ENCODE assay signal across 18 cellular contexts in the genomic region with DNA sequence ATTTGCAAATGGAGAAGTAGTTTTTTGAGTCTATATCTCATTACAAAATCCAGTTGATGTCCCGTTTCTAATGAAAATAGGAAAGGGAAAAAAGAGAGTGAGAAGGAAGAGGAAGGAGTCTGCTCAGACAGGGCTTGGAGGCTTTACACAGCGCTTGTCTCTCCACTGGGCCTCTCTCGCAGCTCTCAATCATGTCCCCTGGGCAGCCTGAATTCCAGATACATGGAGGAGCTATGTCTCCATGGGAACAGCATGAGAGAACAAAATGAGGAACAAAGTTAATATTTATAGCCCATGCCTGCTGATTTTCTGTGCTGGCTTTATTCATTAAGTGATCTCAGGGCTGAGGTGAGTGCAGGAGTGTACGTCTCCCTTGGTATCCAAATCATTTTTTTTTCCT. TPM values are rescaled to one million over a fixed set of nuclear protein-coding genes. Genes with fewer than 3 reads are reported as not detected.
DNase-seq lines count a peak whose midpoint lies in the region; ATAC-seq and TF ChIP-seq lines count a peak whose summit lies in the region.
"Had no signal": no experiment of that assay in that cellular context is flagged by ENCODE, and none has a peak within 500 bp of the region (broad histone marks: within the 10 kb centered on the region; RNA-seq: fewer than 3 reads in every experiment).

No MANE protein-coding gene starts in this region.

- no peaks in the 10 kb centered on the region for H3K27me3 Mint-ChIP-seq in type B pancreatic cell

- no peaks in the 10 kb centered on the region for H3K36me3 ChIP-seq in right atrium auricular region
- H3K36me3 ChIP-seq: ascending aorta, sigmoid colon had no signal

- no peak overlapping the region for H3K4me3 ChIP-seq in right atrium auricular region
- H3K4me3 ChIP-seq: ascending aorta, sigmoid colon, SK-N-MC had no signal

- H3K4me1 Mint-ChIP-seq in type B pancreatic cell (ENCODE audit: unreplicated experiment) = peaks cover 6% of the 10 kb centered on the region
- H3K4me1 Mint-ChIP-seq: immature natural killer cell had no signal

- ATAC-seq in Right ventricle myocardium superior (ENCODE audit: poor library complexity) = peak; percentile 81
- ATAC-seq in GM18520 (IDR thresholded peaks at IDR 0.05; ENCODE audit: unreplicated experiment) = no peak
- ATAC-seq: PC-3 had no signal

- TF ChIP-seq CTCF in right atrium auricular region (IDR thresholded peaks at IDR 0.05) (no peak), type B pancreatic cell (conservative IDR thresholded peaks at IDR 0.05) (no peak)

- H3K27ac Mint-ChIP-seq in type B pancreatic cell = no peak overlapping the region
- H3K27ac Mint-ChIP-seq: immature natural killer cell had no signal

- H3K4me3 Mint-ChIP-seq in type B pancreatic cell = no peak overlapping the region
- H3K4me3 Mint-ChIP-seq: immature natural killer cell had no signal

- H3K9me3 Mint-ChIP-seq in type B pancreatic cell = no peaks in the 10 kb centered on the region
- H3K9me3 Mint-ChIP-seq: immature natural killer cell had no signal

- no peaks in the 10 kb centered on the region for H3K9me3 ChIP-seq in right atrium auricular region
- H3K9me3 ChIP-seq: ascending aorta, sigmoid colon had no signal

- DNase-seq in Right ventricle myocardium superior = no peak
- no peak for DNase-seq in right atrium auricular region (ENCODE audit: low spot score)
- DNase-seq in medulla oblongata (ENCODE audit: extremely low spot score) = peak; percentile 47
- no peak for DNase-seq in type B pancreatic cell (ENCODE audit: extremely low spot score, unreplicated experiment)
- no peak for DNase-seq in cortex of kidney (lab: John Stamatoyannopoulos, UW)
- DNase-seq in activated CD4-positive, alpha-beta T cell treated with anti-CD3 and anti-CD28 coated beads for 48 hours = no peak
- DNase-seq: activated CD4-positive, alpha-beta T cell treated with anti-CD3 and anti-CD28 coated beads for 4 hours; activated naive CD4-positive, alpha-beta T cell treated with Interleukin-2 at 50 U/mL for 16 hours; immature natural killer cell; NCI-H1694; NCI-H446 treated with DMSO at 0.1 percent for 48 hours; PC-3; sigmoid colon; T1000 had no signal

- no peaks in the 10 kb centered on the region for H3K36me3 Mint-ChIP-seq in type B pancreatic cell
- H3K36me3 Mint-ChIP-seq: immature natural killer cell had no signal

- intact Hi-C loops in Right ventricle myocardium superior (cut with DNase I) = no loop called here

- peaks cover 0 to 10% of the 10 kb centered on the region in 2 donors for H3K4me1 ChIP-seq in right atrium auricular region
- H3K4me1 ChIP-seq: ascending aorta had no signal

- H3K27ac ChIP-seq in right atrium auricular region (no peak overlapping the region), cingulate gyrus (ENCODE audit: low read depth, low read length) (peak overlapping the region; percentile 92)
- H3K27ac ChIP-seq: ascending aorta, sigmoid colon, SK-N-MC had no signal

- H3K27me3 ChIP-seq in right atrium auricular region = no peaks in the 10 kb centered on the region
- H3K27me3 ChIP-seq: ascending aorta, sigmoid colon had no signal

RNA-seq across cellular contexts. Expression of gene BCLAF1, which starts 35.3 kb away (rescaled TPM):
- total RNA-seq in Right ventricle myocardium superior (59.5 TPM), right atrium auricular region (10 to 100 TPM; 47.9 to 49.4 TPM), type B pancreatic cell (ENCODE audit: low replicate concordance) (187 and 190 TPM in 2 replicates)
